13 cellular contexts compared by ENCODE assay signal in the genomic region with DNA sequence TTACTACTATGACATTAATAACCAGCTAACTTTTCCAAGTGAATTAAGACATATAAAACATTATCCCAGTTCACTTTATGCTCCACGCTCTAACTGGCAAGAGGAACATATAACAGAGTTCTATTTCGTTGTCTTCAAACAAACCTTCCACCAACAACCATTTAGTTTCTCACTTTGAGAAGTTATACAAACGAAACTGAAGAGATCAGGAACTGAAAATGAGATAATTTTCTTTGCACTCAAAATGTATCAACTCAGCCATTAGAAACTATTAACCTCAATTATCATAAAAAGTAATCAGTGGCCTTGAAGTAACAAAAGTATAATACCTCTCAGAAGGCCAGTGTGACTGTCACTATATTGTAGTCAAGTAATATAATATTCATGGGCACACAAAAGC.
DNase-seq lines count a peak whose midpoint lies in the region; ATAC-seq, FAIRE-seq and TF ChIP-seq lines count a peak whose summit lies in the region.
"Had no signal": no experiment of that assay in that cellular context is flagged by ENCODE, and none has a peak within 500 bp of the region (broad histone marks: within the 10 kb centered on the region; RNA-seq: fewer than 3 reads in every experiment).

No MANE protein-coding gene starts in this region.

- H3K36me3 ChIP-seq in GM12878 (ENCODE audit: control insufficient read depth in 2 of 2, insufficient read depth in 2 of 2, low read length in 1 of 2) (no peaks in the 10 kb centered on the region), left lung (peaks cover 0 to 13% of the 10 kb centered on the region in 2 donors)

- DNase-seq in GM12878 (ENCODE audit: low read depth, low spot score) = peak; percentile 4
- DNase-seq in stimulated activated CD4-positive, alpha-beta T cell treated with anti-CD3 and anti-CD28 coated beads, Interleukin-4, amount 100 ng/mL, for 1 hour = no peak
- DNase-seq in left lung = no peak
- DNase-seq in SW 1271 (lab: John Stamatoyannopoulos, UW) = no peak
- no peak for DNase-seq in KBM-7
- DNase-seq: activated T-cell treated with anti-CD3 and anti-CD28 coated beads for 4 hours; effector memory CD8-positive, alpha-beta T cell; nucleus accumbens had no signal

- H3K79me2 ChIP-seq in GM12878 (ENCODE audit: control insufficient read depth, insufficient read depth, low read length) = no peaks in the 10 kb centered on the region

- TF ChIP-seq POLR2A in GM12878 (IDR thresholded peaks at IDR 0.05; ENCODE audit: low read depth, low read length) = no peak

- H3K27me3 ChIP-seq in GM12878 (replicated peaks in 1 of 2; ENCODE audit: control insufficient read depth in 2 of 2, insufficient read depth in 2 of 2, low read length in 1 of 2) = no peaks in the 10 kb centered on the region
- H3K27me3 ChIP-seq in left lung = no peaks in the 10 kb centered on the region

- H3K4me2 ChIP-seq in GM12878 (ENCODE audit: control insufficient read depth, insufficient read depth) = no peak overlapping the region
- H3K4me2 ChIP-seq: KMS-11 had no signal

- no peak overlapping the region for H3K9ac ChIP-seq in GM12878 (ENCODE audit: control insufficient read depth, insufficient read depth, low read length)
- H3K9ac ChIP-seq: KMS-11 had no signal

- SMC1A ChIA-PET in GM12878 (lab: Charles Lee; ENCODE audit: uncharacterized antibody, unreplicated experiment) = no interaction called here

- H3K27ac ChIP-seq in GM12878 (ENCODE audit: control insufficient read depth, insufficient read depth) (no peak overlapping the region), left lung (no peak overlapping the region)
- H3K27ac ChIP-seq: KMS-11 had no signal

- no peak for TF ChIP-seq RAD21 in GM12878 (IDR thresholded peaks at IDR 0.05; ENCODE audit: insufficient read depth, low read depth, low read length)

- CTCF ChIA-PET in GM12878 (lab: Yijun Ruan, JAX) = no interaction called here

- WGBS in GM12878 (ENCODE audit: insufficient coverage, insufficient replicate concordance, low lambda C conversion rate, missing lambda C conversion rate) = 55% methylated on average over 3 of the region's 3 CpGs

- TF ChIP-seq EP300 in GM12878 (IDR thresholded peaks at IDR 0.05; ENCODE audit: borderline replicate concordance in 1 of 2, control insufficient read depth in 1 of 2, low read depth in 2 of 2, low read length in 2 of 2) = 0 out of 4 replicates have a peak, but pooled peaks of 1 of the 2 experiments have one; percentile 38

- no peak overlapping the region for H3K4me3 ChIP-seq in GM12878
- H3K4me3 ChIP-seq in left lung = no peak overlapping the region

- in situ Hi-C loops in GM12878 (cut with MboI) (no loop called here), KBM-7 (cut with MboI; ENCODE audit: low pct_unique_long_range_greater_than_20kb, low sequenced_read_pairs) (no loop called here)

- H3K9me3 ChIP-seq in GM12878 (replicated peaks; ENCODE audit: control insufficient read depth, insufficient read depth, low read length) (no peaks in the 10 kb centered on the region; the same call in 2 of the 3 replicates), left lung (no peaks in the 10 kb centered on the region)

- no peaks in the 10 kb centered on the region for H4K20me1 ChIP-seq in GM12878 (ENCODE audit: control insufficient read depth, insufficient read depth)

- no peak overlapping the region for H2AFZ ChIP-seq in GM12878 (ENCODE audit: control insufficient read depth, low read depth, low read length)

- ATAC-seq in GM18870 (IDR thresholded peaks at IDR 0.05; ENCODE audit: unreplicated experiment) = peak; percentile 86
- ATAC-seq in GM21619 (IDR thresholded peaks at IDR 0.05; ENCODE audit: unreplicated experiment) = peak; percentile 84
- peak; percentile 87 for ATAC-seq in HG03108 (IDR thresholded peaks at IDR 0.05; ENCODE audit: unreplicated experiment)
- ATAC-seq in GM12878 = peak; percentile 90
- no peak for ATAC-seq in left lung
- ATAC-seq: effector memory CD8-positive, alpha-beta T cell had no signal

- no TSS peak for BruUV-seq in GM12878 (replicated peaks; lab: Mats Ljungman, UMichigan)

- H3K4me1 ChIP-seq in GM12878 (ENCODE audit: control insufficient read depth, insufficient read depth, low read length) (no peaks in the 10 kb centered on the region), left lung (no peaks in the 10 kb centered on the region)

- no peak for TF ChIP-seq CTCF in GM12878 (IDR thresholded peaks at IDR 0.05 in 2 of 3, conservative IDR thresholded peaks at IDR 0.05 in 1 of 3; ENCODE audit: control insufficient read depth in 2 of 3, extremely low read depth in 1 of 3, insufficient read depth in 1 of 3, low read depth in 3 of 3, low read length in 3 of 3)
- no peak for TF ChIP-seq CTCF in left lung (IDR thresholded peaks at IDR 0.05)

- POLR2A ChIA-PET in GM12878 (lab: Charles Lee) = no interaction called here

- RAD21 ChIA-PET in GM12878 (lab: Charles Lee; ENCODE audit: unreplicated experiment) = no interaction called here

- intact Hi-C loops in GM12878 (cut with micrococcal nuclease; ENCODE audit: unreplicated experiment) = no loop called here
- intact Hi-C loops in left lung (cut with DNase I) = no loop called here

- FAIRE-seq in GM12878 (lab: Jason Lieb, UNC) = no peak
- FAIRE-seq: G401.6 had no signal

TF ChIP-seq in GM12878, 131 proteins besides CTCF, POLR2A, EP300 and RAD21:
- TF ChIP-seq MTA2 (IDR thresholded peaks at IDR 0.05; ENCODE audit: low read depth) = peak; percentile 66
- no peak for TF ChIP-seq HDAC6 (IDR thresholded peaks at IDR 0.05; ENCODE audit: unreplicated experiment)
- 0 out of 2 replicates have a peak, but pooled peaks have one; percentile 26 for TF ChIP-seq DPF2 (IDR thresholded peaks at IDR 0.05)
- TF ChIP-seq, protein P1, sequence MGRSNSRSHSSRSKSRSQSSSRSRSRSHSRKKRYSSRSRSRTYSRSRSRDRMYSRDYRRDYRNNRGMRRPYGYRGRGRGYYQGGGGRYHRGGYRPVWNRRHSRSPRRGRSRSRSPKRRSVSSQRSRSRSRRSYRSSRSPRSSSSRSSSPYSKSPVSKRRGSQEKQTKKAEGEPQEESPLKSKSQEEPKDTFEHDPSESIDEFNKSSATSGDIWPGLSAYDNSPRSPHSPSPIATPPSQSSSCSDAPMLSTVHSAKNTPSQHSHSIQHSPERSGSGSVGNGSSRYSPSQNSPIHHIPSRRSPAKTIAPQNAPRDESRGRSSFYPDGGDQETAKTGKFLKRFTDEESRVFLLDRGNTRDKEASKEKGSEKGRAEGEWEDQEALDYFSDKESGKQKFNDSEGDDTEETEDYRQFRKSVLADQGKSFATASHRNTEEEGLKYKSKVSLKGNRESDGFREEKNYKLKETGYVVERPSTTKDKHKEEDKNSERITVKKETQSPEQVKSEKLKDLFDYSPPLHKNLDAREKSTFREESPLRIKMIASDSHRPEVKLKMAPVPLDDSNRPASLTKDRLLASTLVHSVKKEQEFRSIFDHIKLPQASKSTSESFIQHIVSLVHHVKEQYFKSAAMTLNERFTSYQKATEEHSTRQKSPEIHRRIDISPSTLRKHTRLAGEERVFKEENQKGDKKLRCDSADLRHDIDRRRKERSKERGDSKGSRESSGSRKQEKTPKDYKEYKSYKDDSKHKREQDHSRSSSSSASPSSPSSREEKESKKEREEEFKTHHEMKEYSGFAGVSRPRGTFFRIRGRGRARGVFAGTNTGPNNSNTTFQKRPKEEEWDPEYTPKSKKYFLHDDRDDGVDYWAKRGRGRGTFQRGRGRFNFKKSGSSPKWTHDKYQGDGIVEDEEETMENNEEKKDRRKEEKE (IDR thresholded peaks at IDR 0.05) = no peak
- TF ChIP-seq ATF3 (IDR thresholded peaks at IDR 0.05; ENCODE audit: borderline replicate concordance, extremely low read depth, low read depth, low read length) = no peak
- TF ChIP-seq, protein P2, sequence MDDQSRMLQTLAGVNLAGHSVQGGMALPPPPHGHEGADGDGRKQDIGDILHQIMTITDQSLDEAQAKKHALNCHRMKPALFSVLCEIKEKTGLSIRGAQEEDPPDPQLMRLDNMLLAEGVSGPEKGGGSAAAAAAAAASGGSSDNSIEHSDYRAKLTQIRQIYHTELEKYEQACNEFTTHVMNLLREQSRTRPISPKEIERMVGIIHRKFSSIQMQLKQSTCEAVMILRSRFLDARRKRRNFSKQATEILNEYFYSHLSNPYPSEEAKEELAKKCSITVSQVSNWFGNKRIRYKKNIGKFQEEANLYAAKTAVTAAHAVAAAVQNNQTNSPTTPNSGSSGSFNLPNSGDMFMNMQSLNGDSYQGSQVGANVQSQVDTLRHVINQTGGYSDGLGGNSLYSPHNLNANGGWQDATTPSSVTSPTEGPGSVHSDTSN (IDR thresholded peaks at IDR 0.05; ENCODE audit: insufficient replicate concordance, low read depth, low read length) = no peak
- TF ChIP-seq NFIC (IDR thresholded peaks at IDR 0.05; ENCODE audit: low read depth, low read length) = no peak
- TF ChIP-seq HDAC2 (IDR thresholded peaks at IDR 0.05) = no peak
- no peak for TF ChIP-seq EGR1 (IDR thresholded peaks at IDR 0.05; ENCODE audit: borderline replicate concordance in 1 of 2, low read depth in 2 of 2, low read length in 2 of 2)
- TF ChIP-seq ATF7 (IDR thresholded peaks at IDR 0.05; ENCODE audit: low read depth) = peak; percentile 25; the same call in 1 of the 2 replicates
- peak; percentile 74 for TF ChIP-seq SPI1 (IDR thresholded peaks at IDR 0.05; ENCODE audit: borderline replicate concordance, insufficient read depth, low read depth, low read length)
- TF ChIP-seq, protein P3, sequence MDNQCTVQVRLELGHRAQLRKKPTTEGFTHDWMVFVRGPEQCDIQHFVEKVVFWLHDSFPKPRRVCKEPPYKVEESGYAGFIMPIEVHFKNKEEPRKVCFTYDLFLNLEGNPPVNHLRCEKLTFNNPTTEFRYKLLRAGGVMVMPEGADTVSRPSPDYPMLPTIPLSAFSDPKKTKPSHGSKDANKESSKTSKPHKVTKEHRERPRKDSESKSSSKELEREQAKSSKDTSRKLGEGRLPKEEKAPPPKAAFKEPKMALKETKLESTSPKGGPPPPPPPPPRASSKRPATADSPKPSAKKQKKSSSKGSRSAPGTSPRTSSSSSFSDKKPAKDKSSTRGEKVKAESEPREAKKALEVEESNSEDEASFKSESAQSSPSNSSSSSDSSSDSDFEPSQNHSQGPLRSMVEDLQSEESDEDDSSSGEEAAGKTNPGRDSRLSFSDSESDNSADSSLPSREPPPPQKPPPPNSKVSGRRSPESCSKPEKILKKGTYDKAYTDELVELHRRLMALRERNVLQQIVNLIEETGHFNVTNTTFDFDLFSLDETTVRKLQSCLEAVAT (IDR thresholded peaks at IDR 0.05) = no peak
- TF ChIP-seq RFX5 (IDR thresholded peaks at IDR 0.05; ENCODE audit: low read depth, low read length) = no peak
- no peak for TF ChIP-seq POLR2AphosphoS2 (IDR thresholded peaks at IDR 0.05; ENCODE audit: low read depth, low read length)
- no peak for TF ChIP-seq BHLHE40 (IDR thresholded peaks at IDR 0.05; ENCODE audit: borderline replicate concordance in 1 of 2, low read depth in 2 of 2, low read length in 1 of 2)
